8 cellular contexts compared by ENCODE assay signal in genomic region chr2:218229239-218229638, GRCh38. TPM values are rescaled to one million over a fixed set of nuclear protein-coding genes. Genes with fewer than 3 reads are reported as not detected.
DNase-seq lines count a peak whose midpoint lies in the region; ATAC-seq and TF ChIP-seq lines count a peak whose summit lies in the region.

No MANE protein-coding gene starts in this region.

- H3K27me3 ChIP-seq in effector memory CD4-positive, alpha-beta T cell (replicated peaks; ENCODE audit: control insufficient read depth, insufficient read depth, low read length, poor library complexity, severe bottlenecking), result no peaks in the 10 kb centered on the region
- no peaks in the 10 kb centered on the region for H3K27me3 ChIP-seq in BE2C

- no peak for TF ChIP-seq CTCF in BE2C (IDR thresholded peaks at IDR 0.05; ENCODE audit: low read depth, low read length)

- peak overlapping the region; percentile 54 for H3K27ac ChIP-seq in effector memory CD4-positive, alpha-beta T cell (ENCODE audit: insufficient read depth, low read length, poor library complexity, severe bottlenecking)

- H3K4me3 ChIP-seq in effector memory CD4-positive, alpha-beta T cell (ENCODE audit: insufficient read depth, low read depth, low read length, poor library complexity, severe bottlenecking), result no peak overlapping the region
- H3K4me3 ChIP-seq in BE2C (ENCODE audit: low read depth, low read length), result no peak overlapping the region

- intact Hi-C loops in posterior cingulate gyrus (cut with DNase I), result no loop called here

- DNase-seq in AML-193 (lab: John Stamatoyannopoulos, UW), result peak; percentile 88 to 91
- DNase-seq in SKM-1 (lab: John Stamatoyannopoulos, UW; ENCODE audit: unreplicated experiment), result peak; percentile 85
- peak in 2 of 3 donors; percentile 18 to 22 for DNase-seq in effector memory CD4-positive, alpha-beta T cell
- peak; percentile 68 for DNase-seq in non-pigmented ciliary epithelial cell (ENCODE audit: low read depth)
- DNase-seq in posterior cingulate gyrus, result no peak
- DNase-seq in BE2C, result no peak

- peaks cover 49% of the 10 kb centered on the region for H3K36me3 ChIP-seq in effector memory CD4-positive, alpha-beta T cell (ENCODE audit: control insufficient read depth, insufficient read depth, low read length)
- H3K36me3 ChIP-seq in BE2C, result peaks cover 71% of the 10 kb centered on the region

- ATAC-seq in GM19035 (IDR thresholded peaks at IDR 0.05; ENCODE audit: unreplicated experiment) (peak; percentile 81), HG03159 (IDR thresholded peaks at IDR 0.05; ENCODE audit: unreplicated experiment) (peak; percentile 77)

- no peaks in the 10 kb centered on the region for H3K9me3 ChIP-seq in effector memory CD4-positive, alpha-beta T cell (ENCODE audit: control insufficient read depth, low read length)
- H3K9me3 ChIP-seq in BE2C, result no peaks in the 10 kb centered on the region

- H3K4me1 ChIP-seq in effector memory CD4-positive, alpha-beta T cell (ENCODE audit: control insufficient read depth, insufficient read depth, low read length, poor library complexity, severe bottlenecking), result peaks cover 50% of the 10 kb centered on the region
- no peaks in the 10 kb centered on the region for H3K4me1 ChIP-seq in BE2C

RNA-seq across cellular contexts. Expression of gene ARPC2, which starts 12.2 kb away (rescaled TPM):
- 275 TPM for polyA plus RNA-seq in BE2C (2012; ENCODE audit: insufficient read depth, insufficient read length, low read depth)

RNA-seq across cellular contexts. Expression of gene GPBAR1, which starts 31.6 kb away (rescaled TPM):
- 6.8 TPM for polyA plus RNA-seq in BE2C (2012; ENCODE audit: insufficient read depth, insufficient read length, low read depth)

RNA-seq across cellular contexts. Expression of gene AAMP, which starts 40.7 kb away (rescaled TPM):
- 322 TPM for polyA plus RNA-seq in BE2C (2012; ENCODE audit: insufficient read depth, insufficient read length, low read depth)

RNA-seq across cellular contexts. Expression of gene PNKD, which starts 41.1 kb away (rescaled TPM):
- polyA plus RNA-seq in BE2C (2012; ENCODE audit: insufficient read depth, insufficient read length, low read depth), result 212 TPM

Comparison
In these comparisons a context has a peak if more than half of its experiments do, and no peak if none do; other contexts are left out.
1. DNase-seq: peak in AML-193 (2 of 2), SKM-1 (single experiment), effector memory CD4-positive, alpha-beta T cell (2 of 3) and non-pigmented ciliary epithelial cell (single experiment); none in posterior cingulate gyrus (0 of 10) and BE2C (single experiment).